ENCODE assay signal across 24 cellular contexts in the genomic region with DNA sequence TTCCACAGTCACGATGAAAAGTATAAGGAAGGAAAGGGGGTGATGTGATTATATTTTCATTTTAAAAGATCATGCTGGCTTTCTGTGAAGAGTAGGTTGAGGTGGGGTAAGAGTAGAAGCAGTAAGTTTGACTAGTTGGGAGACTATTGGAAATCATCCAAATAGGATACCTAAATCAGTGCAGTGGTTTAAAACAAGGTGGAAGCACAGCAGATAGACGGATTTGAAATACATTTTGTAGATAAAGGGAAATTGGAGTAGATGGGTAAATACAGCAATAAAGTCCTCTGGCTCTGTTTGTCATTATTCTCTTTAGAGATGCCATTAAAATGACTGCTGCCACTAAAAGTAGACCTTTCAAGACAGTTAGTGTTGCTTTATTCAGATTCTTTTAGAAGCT.
A peak's percentile ranks its signal among the peaks of the same experiment; 100 is the strongest.
DNase-seq lines count a peak whose midpoint lies in the region; ATAC-seq, FAIRE-seq and TF ChIP-seq lines count a peak whose summit lies in the region.
"Had no signal": no experiment of that assay in that cellular context is flagged by ENCODE, and none has a peak within 500 bp of the region (broad histone marks: within the 10 kb centered on the region; RNA-seq: fewer than 3 reads in every experiment).

No MANE protein-coding gene starts in this region.

- no peak overlapping the region for H2AK9ac ChIP-seq in IMR-90 (replicated peaks; ENCODE audit: low read depth, low read length, poor library complexity)

- BruUV-seq in IMR-90 (replicated peaks; lab: Mats Ljungman, UMichigan), result no TSS peak

- DNase-seq in DMS153 (lab: John Stamatoyannopoulos, UW) (peak; percentile 49), IMR-90 (no peak), H1 (ENCODE audit: low read depth in 1 of 2, low spot score in 2 of 2) (no peak), gastrocnemius medialis (no peak), endothelial cell (ENCODE audit: low spot score) (no peak)
- DNase-seq in activated T-cell treated with anti-CD3 and anti-CD28 coated beads, Interleukin-2, amount 50 U/mL, for 24 hours, result no peak
- DNase-seq: ACHN, DMS 273 treated with DMSO at 0.1 percent for 48 hours, GDM1, GOT3, NCI-H1417, NCI-H187 treated with DMSO at 0.1 percent for 48 hours, NCI-H2171, NCI-H446 treated with DMSO at 0.1 percent for 48 hours, NCI-H69, PC-3, RPMI8226, SHP77 treated with DMSO at 0.1 percent for 48 hours, T-helper 1 cell had no signal

- H3K4me1 ChIP-seq in IMR-90 (ENCODE audit: control insufficient read depth, insufficient read depth, low read length) (peaks cover 4% of the 10 kb centered on the region; the same call in 1 of the 2 replicates), H1 (replicated peaks in 1 of 4; ENCODE audit: control insufficient read depth in 3 of 4, insufficient read depth in 4 of 4, low read length in 3 of 4) (peaks cover 0 to 10% (median 3%) of the 10 kb centered on the region in 4 experiments; a peak in 3 of 7 replicates), gastrocnemius medialis (peaks cover 64 to 71% of the 10 kb centered on the region in 2 donors)

- H3K9me1 ChIP-seq in IMR-90 (ENCODE audit: insufficient read depth, low read length), result peaks cover 5% of the 10 kb centered on the region; the same call in 1 of the 2 replicates

- no peak overlapping the region for H3K4me2 ChIP-seq in IMR-90 (ENCODE audit: low read depth, low read length)
- H3K4me2 ChIP-seq in H1 (ENCODE audit: insufficient read depth in 1 of 2, low read depth in 2 of 2, low read length in 2 of 2), result no peak overlapping the region

- H3K23me2 ChIP-seq in H1 (ENCODE audit: low read depth, low read length), result no peaks in the 10 kb centered on the region; the same call in 1 of the 2 replicates

- POLR2A ChIA-PET in IMR-90 (lab: Charles Lee; ENCODE audit: unreplicated experiment), result no interaction called here
- POLR2A ChIA-PET in H1 (lab: Charles Lee; ENCODE audit: partially characterized antibody), result interaction anchor here (0.9 to 3.4 kb wide), 2 partner anchors 10 to 12 kb away, joined by 3 to 19 read pairs; no protein-coding TSS in a partner anchor

- no peaks in the 10 kb centered on the region for H3K79me2 ChIP-seq in H1 (ENCODE audit: control insufficient read depth in 1 of 2, insufficient read depth in 2 of 2, low read length in 2 of 2)

- H3K14ac ChIP-seq in IMR-90 (replicated peaks; ENCODE audit: low read depth, low read length), result no peak overlapping the region
- H3K14ac ChIP-seq in H1 (ENCODE audit: insufficient read length), result no peak overlapping the region

- TF ChIP-seq EP300 in H1 (IDR thresholded peaks at IDR 0.05; ENCODE audit: borderline replicate concordance in 1 of 2, low read depth in 2 of 2, low read length in 2 of 2), result no peak

- no peak for TF ChIP-seq CTCF in IMR-90 (conservative IDR thresholded peaks at IDR 0.05; ENCODE audit: low read depth, low read length)
- TF ChIP-seq CTCF in H1 (IDR thresholded peaks at IDR 0.05; ENCODE audit: control extremely low read depth in 1 of 3, insufficient read depth in 1 of 3, low read depth in 1 of 3, low read length in 3 of 3), result no peak
- no peak for TF ChIP-seq CTCF in gastrocnemius medialis (IDR thresholded peaks at IDR 0.05 in 4 of 5, conservative IDR thresholded peaks at IDR 0.05 in 1 of 5)
- no peak for TF ChIP-seq CTCF in endothelial cell (IDR thresholded peaks at IDR 0.05; ENCODE audit: unreplicated experiment)

- no peak for TF ChIP-seq RAD21 in IMR-90 (IDR thresholded peaks at IDR 0.05; ENCODE audit: low read length)
- TF ChIP-seq RAD21 in H1 (IDR thresholded peaks at IDR 0.05 in 1 of 2, conservative IDR thresholded peaks at IDR 0.05 in 1 of 2; ENCODE audit: low read depth in 2 of 2, low read length in 2 of 2), result no peak

- H2BK5ac ChIP-seq in IMR-90 (ENCODE audit: low read depth, low read length, poor library complexity, severe bottlenecking), result no peak overlapping the region
- no peak overlapping the region for H2BK5ac ChIP-seq in H1 (ENCODE audit: low read depth, low read length)

- no peak overlapping the region for H3K27ac Mint-ChIP-seq in endothelial cell (ENCODE audit: unreplicated experiment)
- H3K27ac Mint-ChIP-seq in activated T-cell treated with anti-CD3 and anti-CD28 coated beads, Interleukin-2, amount 50 U/mL, for 24 hours, result no peak overlapping the region
- H3K27ac Mint-ChIP-seq: CD14-positive monocyte had no signal

- H3K4me3 Mint-ChIP-seq in endothelial cell (ENCODE audit: unreplicated experiment), result no peak overlapping the region
- no peak overlapping the region for H3K4me3 Mint-ChIP-seq in activated T-cell treated with anti-CD3 and anti-CD28 coated beads, Interleukin-2, amount 50 U/mL, for 24 hours
- H3K4me3 Mint-ChIP-seq: CD14-positive monocyte had no signal

- H3K27ac ChIP-seq in IMR-90 (ENCODE audit: insufficient read depth, low read length) (no peak overlapping the region), H1 (ENCODE audit: low read depth, low read length) (no peak overlapping the region), gastrocnemius medialis (peak overlapping the region; percentile 84 to 87 (median 86))

- H3K27me3 Mint-ChIP-seq in endothelial cell (ENCODE audit: unreplicated experiment), result no peaks in the 10 kb centered on the region
- H3K27me3 Mint-ChIP-seq in activated T-cell treated with anti-CD3 and anti-CD28 coated beads, Interleukin-2, amount 50 U/mL, for 24 hours, result peaks cover 3% of the 10 kb centered on the region

- no peak overlapping the region for H3K4ac ChIP-seq in IMR-90 (ENCODE audit: low read depth, low read length)
- no peak overlapping the region for H3K4ac ChIP-seq in H1 (replicated peaks; ENCODE audit: insufficient read length, low read depth, low read length)

- no peak overlapping the region for H2BK12ac ChIP-seq in H1 (ENCODE audit: low read depth, low read length)

- H3K23ac ChIP-seq in IMR-90 (ENCODE audit: low read depth, low read length), result no peak overlapping the region
- H3K23ac ChIP-seq in H1 (ENCODE audit: insufficient read length), result no peak overlapping the region

- H2BK20ac ChIP-seq in IMR-90 (ENCODE audit: low read depth, low read length), result peak overlapping the region; percentile 3; the same call in 1 of the 2 replicates
- no peak overlapping the region for H2BK20ac ChIP-seq in H1 (ENCODE audit: low read length)

- H3K36me3 Mint-ChIP-seq in endothelial cell (ENCODE audit: low read depth, unreplicated experiment), result no peaks in the 10 kb centered on the region
- H3K36me3 Mint-ChIP-seq in activated T-cell treated with anti-CD3 and anti-CD28 coated beads, Interleukin-2, amount 50 U/mL, for 24 hours (ENCODE audit: low read depth), result no peaks in the 10 kb centered on the region
- H3K36me3 Mint-ChIP-seq: CD14-positive monocyte had no signal

- H3K4me1 Mint-ChIP-seq in endothelial cell (ENCODE audit: unreplicated experiment), result peaks cover 9% of the 10 kb centered on the region
- no peaks in the 10 kb centered on the region for H3K4me1 Mint-ChIP-seq in activated T-cell treated with anti-CD3 and anti-CD28 coated beads, Interleukin-2, amount 50 U/mL, for 24 hours (ENCODE audit: low read depth)

- intact Hi-C loops in IMR-90 (cut with micrococcal nuclease), result loop anchor here (5.0 kb wide), 1 partner anchor 526 kb away; no protein-coding TSS in a partner anchor
- intact Hi-C loops in gastrocnemius medialis (cut with DNase I; ENCODE audit: low total_unique reads), result loop anchor here (2.0 kb wide), 1 partner anchor 55 kb away; no protein-coding TSS in a partner anchor

- H3K4me3 ChIP-seq in IMR-90 (ENCODE audit: insufficient read depth, low read depth, low read length) (no peak overlapping the region), H1 (ENCODE audit: extremely low read depth in 1 of 4, insufficient read depth in 2 of 4, low read depth in 3 of 4, low read length in 4 of 4) (no peak overlapping the region), gastrocnemius medialis (no peak overlapping the region)
- H3K4me3 ChIP-seq: K562 had no signal

- no peak overlapping the region for H4K8ac ChIP-seq in IMR-90 (ENCODE audit: low read depth in 2 of 2, low read length in 2 of 2)
- H4K8ac ChIP-seq in H1 (ENCODE audit: extremely low read depth, insufficient read depth, low read length), result no peak overlapping the region

- no peak for FAIRE-seq in H1 (lab: Jason Lieb, UNC)
- FAIRE-seq: GM19239, K562 had no signal

- H3K27me3 ChIP-seq in IMR-90 (ENCODE audit: control insufficient read depth, insufficient read depth, low read length) (no peaks in the 10 kb centered on the region), H1 (replicated peaks in 1 of 4; ENCODE audit: control insufficient read depth in 3 of 4, extremely low read depth in 1 of 4, insufficient read depth in 3 of 4, low read length in 3 of 4) (no peaks in the 10 kb centered on the region), gastrocnemius medialis (no peaks in the 10 kb centered on the region)

- no peak overlapping the region for H2AK5ac ChIP-seq in IMR-90 (ENCODE audit: low read depth, low read length)
- H2AK5ac ChIP-seq in H1 (ENCODE audit: low read depth, low read length), result no peak overlapping the region

- no peak overlapping the region for H2BK15ac ChIP-seq in IMR-90 (ENCODE audit: low read depth, low read length)
- no peak overlapping the region for H2BK15ac ChIP-seq in H1 (ENCODE audit: low read length)

- H3K36me3 ChIP-seq in IMR-90 (ENCODE audit: control insufficient read depth, insufficient read depth, low read length), result no peaks in the 10 kb centered on the region
- no peaks in the 10 kb centered on the region for H3K36me3 ChIP-seq in H1 (ENCODE audit: control insufficient read depth in 2 of 4, insufficient read depth in 4 of 4, low read length in 3 of 4)
- H3K36me3 ChIP-seq in gastrocnemius medialis, result no peaks in the 10 kb centered on the region

- H3K9ac ChIP-seq in IMR-90 (ENCODE audit: low read depth, low read length) (no peak overlapping the region), H1 (replicated peaks in 1 of 4; ENCODE audit: extremely low read depth in 1 of 4, low read depth in 3 of 4, low read length in 3 of 4) (no peak overlapping the region)

- no peaks in the 10 kb centered on the region for H3K9me3 Mint-ChIP-seq in endothelial cell (ENCODE audit: unreplicated experiment)
- no peaks in the 10 kb centered on the region for H3K9me3 Mint-ChIP-seq in activated T-cell treated with anti-CD3 and anti-CD28 coated beads, Interleukin-2, amount 50 U/mL, for 24 hours
- H3K9me3 Mint-ChIP-seq: CD14-positive monocyte had no signal

- H3K9me3 ChIP-seq in IMR-90 (ENCODE audit: control insufficient read depth, insufficient read depth, low read length), result no peaks in the 10 kb centered on the region
- H3K9me3 ChIP-seq in H1 (ENCODE audit: insufficient read depth in 2 of 2, low read depth in 1 of 2, low read length in 1 of 2), result no peaks in the 10 kb centered on the region; a peak in 1 of 4 replicates
- H3K9me3 ChIP-seq in gastrocnemius medialis, result no peaks in the 10 kb centered on the region

- H3K79me1 ChIP-seq in IMR-90 (ENCODE audit: low read depth in 1 of 2, low read length in 2 of 2) (no peaks in the 10 kb centered on the region), H1 (ENCODE audit: low read depth, low read length) (no peaks in the 10 kb centered on the region)

- TF ChIP-seq POLR2A in IMR-90 (IDR thresholded peaks at IDR 0.05; ENCODE audit: low read depth, low read length) (no peak), H1 (IDR thresholded peaks at IDR 0.05; ENCODE audit: control extremely low read depth in 1 of 2, low read depth in 2 of 2, low read length in 2 of 2) (no peak), gastrocnemius medialis (IDR thresholded peaks at IDR 0.05) (no peak)

- WGBS in IMR-90 (ENCODE audit: extremely low coverage in 2 of 2, insufficient read length in 1 of 2), 2 experiments, result no CpG with 5 or more reads among the region's 2 CpGs
- WGBS in H1 (ENCODE audit: extremely low coverage in 1 of 2, insufficient coverage in 1 of 2, insufficient read length in 1 of 2, insufficient replicate concordance in 2 of 2, low coverage in 1 of 2, low lambda C conversion rate in 2 of 2, missing lambda C conversion rate in 1 of 2), 2 experiments, result 89% methylated on average over 2 of the region's 2 CpGs; no CpG with 5 or more reads in 1 of the 2 experiments

- H4K5ac ChIP-seq in IMR-90 (ENCODE audit: low read depth, low read length), result no peak overlapping the region
- no peak overlapping the region for H4K5ac ChIP-seq in H1 (ENCODE audit: insufficient read length, low read depth, low read length)

- H3K18ac ChIP-seq in IMR-90 (ENCODE audit: low read depth, low read length) (no peak overlapping the region; the same call in 1 of the 2 replicates), H1 (ENCODE audit: extremely low read depth, low read length) (no peak overlapping the region)

- H4K91ac ChIP-seq in IMR-90 (ENCODE audit: insufficient read depth, low read depth, low read length) (no peak overlapping the region), H1 (replicated peaks; ENCODE audit: insufficient read length, low read length) (peak overlapping the region; percentile 3)

- H4K20me1 ChIP-seq in IMR-90 (ENCODE audit: insufficient read depth, low read length) (no peaks in the 10 kb centered on the region), H1 (replicated peaks in 1 of 2; ENCODE audit: control insufficient read depth in 1 of 2, insufficient read depth in 2 of 2, low read length in 2 of 2) (no peaks in the 10 kb centered on the region)

- in situ Hi-C loops in IMR-90 (cut with MboI; ENCODE audit: low sequenced_read_pairs) (no loop called here), gastrocnemius medialis (cut with MboI; ENCODE audit: low sequenced_read_pairs in 4 of 4) (loop anchor here in 2 of 4 donors (5.0 to 25.0 kb wide), 3 partner anchors 46 to 111 kb away; no protein-coding TSS in a partner anchor)

- ATAC-seq in IMR-90 (ENCODE audit: low read depth) (no peak), gastrocnemius medialis (no peak), GM21529 (IDR thresholded peaks at IDR 0.05; ENCODE audit: unreplicated experiment) (no peak)
- ATAC-seq: K562, PC-3, SK-N-SH treated with all-trans-retinoic acid at 6 μM for 48 hours had no signal

- CTCF ChIA-PET in IMR-90 (lab: Yijun Ruan, JAX) (no interaction called here), H1 (lab: Charles Lee; ENCODE audit: partially characterized antibody) (interaction anchor here (1.2 to 2.6 kb wide), 4 partner anchors 10 to 51 kb away, joined by 4 to 21 read pairs (median 5); no protein-coding TSS in a partner anchor)

- H2AFZ ChIP-seq in IMR-90 (replicated peaks; ENCODE audit: low read length, poor library complexity) (no peak overlapping the region), H1 (ENCODE audit: low read length) (no peak overlapping the region)

- H3K56ac ChIP-seq in IMR-90 (ENCODE audit: extremely low read depth, insufficient read depth, low read length), result no peak overlapping the region
- no peak overlapping the region for H3K56ac ChIP-seq in H1 (replicated peaks; ENCODE audit: insufficient read length, low read depth, low read length)

- dilution Hi-C loops in IMR-90 (cut with HindIII; ENCODE audit: low sequenced_read_pairs, unreplicated experiment), result no loop called here

- H2BK120ac ChIP-seq in IMR-90 (ENCODE audit: low read depth, low read length), result no peak overlapping the region
- H2BK120ac ChIP-seq in H1 (replicated peaks; ENCODE audit: low read depth, low read length), result no peak overlapping the region

Comparison
In these comparisons a context has a peak if more than half of its experiments do, and no peak if none do; other contexts are left out.
1. H3K27ac ChIP-seq: peak in gastrocnemius medialis (4 of 4); none in IMR-90 (single experiment) and H1 (single experiment).